12 cellular contexts compared by ENCODE assay signal in the genomic region with DNA sequence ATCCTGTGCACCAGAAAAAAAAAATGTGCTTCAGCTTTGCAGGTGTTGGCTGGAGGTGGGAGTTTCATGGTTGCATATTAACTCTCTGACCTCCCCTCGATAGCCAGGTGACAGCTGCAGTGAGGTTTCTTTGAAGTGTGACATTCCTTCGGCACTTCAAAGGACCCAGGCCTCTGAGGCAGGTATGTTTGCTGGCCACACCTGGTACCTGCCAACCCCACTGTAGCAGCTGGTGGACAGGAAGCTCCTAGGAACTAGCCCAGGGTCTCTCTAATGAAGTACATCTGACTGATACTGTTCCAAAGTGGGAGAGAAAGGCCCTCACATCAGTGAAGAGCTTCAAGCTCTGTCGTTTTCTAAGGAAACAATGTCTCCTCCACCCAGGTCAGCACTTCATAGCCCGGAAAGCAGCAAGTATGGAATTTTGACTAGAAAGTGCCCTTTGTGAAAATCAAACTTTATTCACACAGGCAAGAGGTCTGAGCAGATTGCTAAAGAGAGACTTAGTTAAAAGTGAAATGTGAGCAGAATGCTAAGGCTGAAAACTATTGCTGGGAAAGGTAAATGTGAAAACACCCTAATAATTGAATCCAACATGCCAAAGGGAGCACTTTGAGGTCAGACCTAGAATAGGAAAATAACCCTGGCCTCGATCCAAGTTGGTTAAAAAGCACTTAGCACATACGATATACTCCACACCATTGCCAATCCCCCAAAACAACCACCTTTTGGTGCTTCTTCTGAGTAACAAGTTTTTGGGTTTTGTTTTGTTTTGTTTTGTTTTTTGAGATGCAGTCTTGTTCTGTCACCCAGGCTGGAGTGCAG.
A peak's percentile ranks its signal among the peaks of the same experiment; 100 is the strongest.
DNase-seq lines count a peak whose midpoint lies in the region; ATAC-seq and TF ChIP-seq lines count a peak whose summit lies in the region.
"Had no signal": no experiment of that assay in that cellular context is flagged by ENCODE, and none has a peak within 500 bp of the region (broad histone marks: within the 10 kb centered on the region; RNA-seq: fewer than 3 reads in every experiment).

No MANE protein-coding gene starts in this region.

- H3K27ac Mint-ChIP-seq in activated CD4-positive, alpha-beta T cell treated with anti-CD3 and anti-CD28 coated beads, Interleukin-2, amount 10 ng/mL, durations not matched to agents 24 days and 14 days: no peak overlapping the region
- H3K27ac Mint-ChIP-seq in osteocyte (ENCODE audit: unreplicated experiment): no peak overlapping the region

- H3K9me2 ChIP-seq in HCT116 (ENCODE audit: insufficient read depth): no peaks in the 10 kb centered on the region

- TF ChIP-seq CTCF in DND-41 (IDR thresholded peaks at IDR 0.05; ENCODE audit: borderline replicate concordance, extremely low read depth, low read length, poor library complexity, severe bottlenecking): no peak
- no peak for TF ChIP-seq CTCF in HCT116 (IDR thresholded peaks at IDR 0.05 in 2 of 3, conservative IDR thresholded peaks at IDR 0.05 in 1 of 3; ENCODE audit: borderline replicate concordance in 1 of 3, insufficient read depth in 1 of 3, low read depth in 2 of 3, low read length in 2 of 3)
- no peak for TF ChIP-seq CTCF in osteocyte (IDR thresholded peaks at IDR 0.05)

- H3K27me3 ChIP-seq in DND-41 (ENCODE audit: insufficient read depth, low read length, poor library complexity) (no peaks in the 10 kb centered on the region), HCT116 (ENCODE audit: insufficient read depth, low read length) (no peaks in the 10 kb centered on the region)
- H3K27me3 ChIP-seq: thyroid gland had no signal

- TF ChIP-seq POLR2A in HCT116 (IDR thresholded peaks at IDR 0.05; ENCODE audit: borderline replicate concordance, extremely low read depth, insufficient read depth, insufficient read length): no peak

- no peaks in the 10 kb centered on the region for H3K36me3 Mint-ChIP-seq in activated CD4-positive, alpha-beta T cell treated with anti-CD3 and anti-CD28 coated beads, Interleukin-2, amount 10 ng/mL, durations not matched to agents 24 days and 14 days (ENCODE audit: low read depth)
- no peaks in the 10 kb centered on the region for H3K36me3 Mint-ChIP-seq in osteocyte (ENCODE audit: unreplicated experiment)

- H3K36me3 ChIP-seq in DND-41 (ENCODE audit: insufficient read depth, low read length) (no peaks in the 10 kb centered on the region), HCT116 (ENCODE audit: control insufficient read depth in 1 of 2, insufficient read depth in 2 of 2, low read length in 2 of 2) (no peaks in the 10 kb centered on the region)
- H3K36me3 ChIP-seq: thyroid gland had no signal

- peaks cover 11% of the 10 kb centered on the region for H3K4me1 ChIP-seq in DND-41 (ENCODE audit: insufficient read depth, low read length)
- H3K4me1 ChIP-seq in HCT116 (ENCODE audit: control insufficient read depth in 1 of 2, insufficient read depth in 2 of 2, low read length in 2 of 2): peaks cover 54 to 79% of the 10 kb centered on the region in 2 experiments

- H3K9me3 Mint-ChIP-seq in activated CD4-positive, alpha-beta T cell treated with anti-CD3 and anti-CD28 coated beads, Interleukin-2, amount 10 ng/mL, durations not matched to agents 24 days and 14 days: peaks cover 7% of the 10 kb centered on the region
- H3K9me3 Mint-ChIP-seq in osteocyte (ENCODE audit: unreplicated experiment): no peaks in the 10 kb centered on the region
- H3K9me3 Mint-ChIP-seq: activated T-cell treated with anti-CD3 and anti-CD28 coated beads, Interleukin-2, amount 50 U/mL, for 24 hours had no signal

- CTCF ChIA-PET in HCT116 (lab: Charles Lee): no interaction called here

- peak; percentile 24; the same call in 1 of the 2 replicates for TF ChIP-seq RAD21 in HCT116 (IDR thresholded peaks at IDR 0.05; ENCODE audit: low read depth)

- H4K20me1 ChIP-seq in DND-41 (ENCODE audit: insufficient read depth, low read length): no peaks in the 10 kb centered on the region
- no peaks in the 10 kb centered on the region for H4K20me1 ChIP-seq in HCT116 (ENCODE audit: insufficient read depth)

- H3K4me3 ChIP-seq in DND-41 (ENCODE audit: low read depth in 1 of 2, low read length in 2 of 2) (no peak overlapping the region), HCT116 (replicated peaks in 1 of 2; ENCODE audit: low read depth in 1 of 2, low read length in 2 of 2) (no peak overlapping the region)
- H3K4me3 ChIP-seq: thyroid gland had no signal

- intact Hi-C loops in HCT116 (cut with micrococcal nuclease): no loop called here
- intact Hi-C loops in activated CD4-positive, alpha-beta T cell treated with anti-CD3 and anti-CD28 coated beads, Interleukin-2, amount 10 ng/mL, durations not matched to agents 24 days and 14 days (cut with micrococcal nuclease): no loop called here

- DNase-seq in DND-41 (peak; percentile 37), HCT116 (ENCODE audit: low read depth, low spot score) (no peak), NCI-H2196 (lab: John Stamatoyannopoulos, UW; ENCODE audit: unreplicated experiment) (peak; percentile 45), iPS-NIHi7 (ENCODE audit: extremely low spot score) (peak; percentile 74), dedifferentiated amniotic fluid mesenchymal stem cell (ENCODE audit: extremely low spot score) (no peak), osteocyte (ENCODE audit: extremely low spot score, unreplicated experiment) (no peak)
- no peak for DNase-seq in activated CD4-positive, alpha-beta T cell treated with anti-CD3 and anti-CD28 coated beads, Interleukin-2, amount 10 ng/mL, durations not matched to agents 24 days and 14 days
- DNase-seq: activated T-cell treated with anti-CD3 and anti-CD28 coated beads, Interleukin-2, amount 50 U/mL, for 24 hours; KBM-7; left cardiac atrium; thyroid gland had no signal

- no peaks in the 10 kb centered on the region for H3K9me3 ChIP-seq in DND-41 (ENCODE audit: insufficient read depth, low read length, severe bottlenecking)
- no peaks in the 10 kb centered on the region for H3K9me3 ChIP-seq in HCT116 (ENCODE audit: control insufficient read depth in 1 of 2, insufficient read depth in 1 of 2, low read depth in 1 of 2, low read length in 2 of 2)
- H3K9me3 ChIP-seq: thyroid gland had no signal

- H3K4me3 Mint-ChIP-seq in activated CD4-positive, alpha-beta T cell treated with anti-CD3 and anti-CD28 coated beads, Interleukin-2, amount 10 ng/mL, durations not matched to agents 24 days and 14 days: no peak overlapping the region
- no peak overlapping the region for H3K4me3 Mint-ChIP-seq in osteocyte (ENCODE audit: unreplicated experiment)
- H3K4me3 Mint-ChIP-seq: activated T-cell treated with anti-CD3 and anti-CD28 coated beads, Interleukin-2, amount 50 U/mL, for 24 hours had no signal

- H3K79me2 ChIP-seq in DND-41 (ENCODE audit: insufficient read depth, low read length) (no peaks in the 10 kb centered on the region), HCT116 (ENCODE audit: insufficient read depth, low read length) (no peaks in the 10 kb centered on the region)

- POLR2A ChIA-PET in HCT116 (lab: Charles Lee): interaction anchor here (0.6 to 1.2 kb wide), 2 partner anchors 9 to 91 kb away, joined by 3 read pairs; no protein-coding TSS in a partner anchor

- H3K27ac ChIP-seq in DND-41 (ENCODE audit: low read length) (no peak overlapping the region), HCT116 (ENCODE audit: low read depth, low read length) (peak overlapping the region; percentile 84)
- H3K27ac ChIP-seq: thyroid gland had no signal

- no peak overlapping the region for H3K4me2 ChIP-seq in DND-41 (ENCODE audit: insufficient read depth, low read length)
- peak overlapping the region; percentile 69 for H3K4me2 ChIP-seq in HCT116 (ENCODE audit: low read length)

- H3K27me3 Mint-ChIP-seq in activated CD4-positive, alpha-beta T cell treated with anti-CD3 and anti-CD28 coated beads, Interleukin-2, amount 10 ng/mL, durations not matched to agents 24 days and 14 days: no peaks in the 10 kb centered on the region
- H3K27me3 Mint-ChIP-seq in osteocyte (ENCODE audit: unreplicated experiment): peaks cover 9% of the 10 kb centered on the region
- H3K27me3 Mint-ChIP-seq: activated T-cell treated with anti-CD3 and anti-CD28 coated beads, Interleukin-2, amount 50 U/mL, for 24 hours had no signal

- H2AFZ ChIP-seq in DND-41 (ENCODE audit: low read depth, low read length) (no peak overlapping the region), HCT116 (ENCODE audit: low read depth, low read length, poor library complexity, severe bottlenecking) (no peak overlapping the region)

- RAD21 ChIA-PET in HCT116 (lab: Charles Lee; ENCODE audit: low non-redundant PET in 1 of 2, low total read pairs in 2 of 2, uncharacterized antibody in 2 of 2, unreplicated experiment in 2 of 2): no interaction called here

- peak; percentile 50; the same call in 2 of the 3 replicates for ATAC-seq in DND-41 (ENCODE audit: insufficient read depth, low read depth)
- peak; percentile 76 for ATAC-seq in HCT116
- no peak for ATAC-seq in HG02938 (IDR thresholded peaks at IDR 0.05; ENCODE audit: unreplicated experiment)
- ATAC-seq: left cardiac atrium had no signal

- H3K4me1 Mint-ChIP-seq in activated CD4-positive, alpha-beta T cell treated with anti-CD3 and anti-CD28 coated beads, Interleukin-2, amount 10 ng/mL, durations not matched to agents 24 days and 14 days: peaks cover 36% of the 10 kb centered on the region
- peaks cover 22% of the 10 kb centered on the region for H3K4me1 Mint-ChIP-seq in osteocyte (ENCODE audit: unreplicated experiment)

- BruUV-seq in HCT116 (replicated peaks; lab: Mats Ljungman, UMichigan): no TSS peak

- H3K9ac ChIP-seq in DND-41 (ENCODE audit: low read depth, low read length) (no peak overlapping the region), HCT116 (ENCODE audit: low read length) (peak overlapping the region; percentile 50)

TF ChIP-seq in HCT116, 20 proteins besides CTCF, POLR2A, EP300 and RAD21 (continues in another document):
- TF ChIP-seq EZH2phosphoT487 (IDR thresholded peaks at IDR 0.05; ENCODE audit: borderline replicate concordance): no peak
- TF ChIP-seq ELF1 (IDR thresholded peaks at IDR 0.05; ENCODE audit: borderline replicate concordance, low read depth): no peak
- peak; percentile 79; the same call in 1 of the 2 replicates for TF ChIP-seq SIN3A (IDR thresholded peaks at IDR 0.05; ENCODE audit: low read depth)
- no peak for TF ChIP-seq EZH2 (IDR thresholded peaks at IDR 0.05)
- peak; percentile 99 for TF ChIP-seq TCF7L2 (IDR thresholded peaks at IDR 0.05; ENCODE audit: borderline replicate concordance, extremely low read depth, insufficient read depth, insufficient read length)
- peak; percentile 39; the same call in 1 of the 2 replicates for TF ChIP-seq FOSL1 (IDR thresholded peaks at IDR 0.05; ENCODE audit: low read depth)
- peak; percentile 16 for TF ChIP-seq YY1 (IDR thresholded peaks at IDR 0.05; ENCODE audit: extremely low read depth, insufficient replicate concordance, low read depth, low read length)
- TF ChIP-seq CEBPB (IDR thresholded peaks at IDR 0.05; ENCODE audit: low read depth): peak; percentile 64
- no peak for TF ChIP-seq ZNF274 (IDR thresholded peaks at IDR 0.05; ENCODE audit: low read depth, low read length)
- peak; percentile 71 for TF ChIP-seq MAX (IDR thresholded peaks at IDR 0.05)
- TF ChIP-seq SP1 (IDR thresholded peaks at IDR 0.05; ENCODE audit: low read depth): peak; percentile 92

Comparison
In these comparisons a context has a peak if more than half of its experiments do, and no peak if none do; other contexts are left out.
1. DNase-seq: peak in DND-41 (single experiment), NCI-H2196 (single experiment) and iPS-NIHi7 (single experiment); none in HCT116 (single experiment), activated CD4-positive, alpha-beta T cell treated with anti-CD3 and anti-CD28 coated beads, Interleukin-2, amount 10 ng/mL, durations not matched to agents 24 days and 14 days (single experiment), dedifferentiated amniotic fluid mesenchymal stem cell (single experiment) and osteocyte (single experiment).